ENCODE assay signal across 8 cellular contexts in genomic region chr2:54634564-54635511, GRCh38.
A peak's percentile ranks its signal among the peaks of the same experiment; 100 is the strongest.
DNase-seq lines count a peak whose midpoint lies in the region; ATAC-seq and TF ChIP-seq lines count a peak whose summit lies in the region.

No MANE protein-coding gene starts in this region.

- peak overlapping the region; percentile 45 for H3K4me3 Mint-ChIP-seq in stimulated activated memory B cell treated with anti-CD40 and anti-IgM and Interleukin-4, amounts not matched to agents 10 μg/mL and 1 μg/mL and 100 μg/mL, for 72 hours

- peak overlapping the region in 9 of 11 experiments; percentile 25 to 77 (median 61); a peak in 17 of 22 replicates for H3K9ac ChIP-seq in BLaER1 treated with 17β-estradiol and CSF1 and Interleukin-3, amounts not matched to agents 10 nM and 100 nM

- H3K27ac ChIP-seq in BLaER1 treated with 17β-estradiol and CSF1 and Interleukin-3, amounts not matched to agents 10 nM and 100 nM, result peak overlapping the region in 9 of 11 experiments; percentile 52 to 84 (median 76); a peak in 18 of 22 replicates
- H3K27ac ChIP-seq in left ventricle myocardium inferior (replicated peaks), result peak overlapping the region; percentile 90

- H3K27ac Mint-ChIP-seq in activated naive CD4-positive, alpha-beta T cell treated with anti-CD3 and anti-CD28 coated beads, Interleukin-2, amount 50 U/mL, for 72 hours, result peak overlapping the region; percentile 81 to 87
- H3K27ac Mint-ChIP-seq in stimulated activated memory B cell treated with anti-CD40 and anti-IgM and Interleukin-4, amounts not matched to agents 10 μg/mL and 1 μg/mL and 100 μg/mL, for 72 hours, result peak overlapping the region; percentile 83

- peaks cover 13 to 52% of the 10 kb centered on the region in 2 donors for H3K36me3 Mint-ChIP-seq in activated naive CD4-positive, alpha-beta T cell treated with anti-CD3 and anti-CD28 coated beads, Interleukin-2, amount 50 U/mL, for 72 hours
- peaks cover 51% of the 10 kb centered on the region for H3K36me3 Mint-ChIP-seq in stimulated activated memory B cell treated with anti-CD40 and anti-IgM and Interleukin-4, amounts not matched to agents 10 μg/mL and 1 μg/mL and 100 μg/mL, for 72 hours

- DNase-seq in activated naive CD4-positive, alpha-beta T cell treated with anti-CD3 and anti-CD28 coated beads, Interleukin-2, amount 50 U/mL, for 72 hours (ENCODE audit: low spot score in 2 of 2), result peak in 1 of 2 donors; percentile 19
- DNase-seq in left ventricle myocardium inferior (peak; percentile 66), UCSD-AML1 (lab: John Stamatoyannopoulos, UW; ENCODE audit: unreplicated experiment) (no peak), NCI-H128 (lab: John Stamatoyannopoulos, UW; ENCODE audit: unreplicated experiment) (no peak)

- H3K27me3 Mint-ChIP-seq in stimulated activated memory B cell treated with anti-CD40 and anti-IgM and Interleukin-4, amounts not matched to agents 10 μg/mL and 1 μg/mL and 100 μg/mL, for 72 hours, result no peaks in the 10 kb centered on the region

- ATAC-seq in GM19324 (IDR thresholded peaks at IDR 0.05; ENCODE audit: low FRiP score, unreplicated experiment) (peak; percentile 76), HG03342 (IDR thresholded peaks at IDR 0.05; ENCODE audit: unreplicated experiment) (peak; percentile 78)
- ATAC-seq in activated naive CD4-positive, alpha-beta T cell treated with anti-CD3 and anti-CD28 coated beads, Interleukin-2, amount 50 U/mL, for 72 hours, result peak; percentile 68 to 77
- ATAC-seq in stimulated activated memory B cell treated with anti-CD40 and anti-IgM and Interleukin-4, amounts not matched to agents 10 μg/mL and 1 μg/mL and 100 μg/mL, for 72 hours, result peak; percentile 88

- TF ChIP-seq CTCF in left ventricle myocardium inferior (IDR thresholded peaks at IDR 0.05; ENCODE audit: borderline replicate concordance), result no peak

- peaks cover 24 to 100% (median 92%) of the 10 kb centered on the region in 11 experiments for H3K36me3 ChIP-seq in BLaER1 treated with 17β-estradiol and CSF1 and Interleukin-3, amounts not matched to agents 10 nM and 100 nM
- H3K36me3 ChIP-seq in left ventricle myocardium inferior, result peaks cover 75% of the 10 kb centered on the region

- H3K27me3 ChIP-seq in BLaER1 treated with 17β-estradiol and CSF1 and Interleukin-3, amounts not matched to agents 10 nM and 100 nM, result no peaks in the 10 kb centered on the region
- H3K27me3 ChIP-seq in left ventricle myocardium inferior (ENCODE audit: low read depth), result no peaks in the 10 kb centered on the region

- H3K4me2 ChIP-seq in BLaER1 treated with 17β-estradiol and CSF1 and Interleukin-3, amounts not matched to agents 10 nM and 100 nM, result peak overlapping the region; percentile 72 to 93 (median 78)

- H3K9me3 Mint-ChIP-seq in activated naive CD4-positive, alpha-beta T cell treated with anti-CD3 and anti-CD28 coated beads, Interleukin-2, amount 50 U/mL, for 72 hours, result no peaks in the 10 kb centered on the region
- no peaks in the 10 kb centered on the region for H3K9me3 Mint-ChIP-seq in stimulated activated memory B cell treated with anti-CD40 and anti-IgM and Interleukin-4, amounts not matched to agents 10 μg/mL and 1 μg/mL and 100 μg/mL, for 72 hours

- H3K4me1 ChIP-seq in BLaER1 treated with 17β-estradiol and CSF1 and Interleukin-3, amounts not matched to agents 10 nM and 100 nM, result peaks cover 90 to 100% (median 98%) of the 10 kb centered on the region in 10 experiments
- peaks cover 100% of the 10 kb centered on the region for H3K4me1 ChIP-seq in left ventricle myocardium inferior

- peak overlapping the region in 7 of 10 experiments; percentile 10 to 52 (median 33); a peak in 10 of 20 replicates for H3K4me3 ChIP-seq in BLaER1 treated with 17β-estradiol and CSF1 and Interleukin-3, amounts not matched to agents 10 nM and 100 nM
- H3K4me3 ChIP-seq in left ventricle myocardium inferior, result peak overlapping the region; percentile 42

- no peaks in the 10 kb centered on the region for H3K9me3 ChIP-seq in BLaER1 treated with 17β-estradiol and CSF1 and Interleukin-3, amounts not matched to agents 10 nM and 100 nM (replicated peaks in 1 of 11)
- H3K9me3 ChIP-seq in left ventricle myocardium inferior (replicated peaks), result no peaks in the 10 kb centered on the region

- H4K20me1 ChIP-seq in BLaER1 treated with 17β-estradiol and CSF1 and Interleukin-3, amounts not matched to agents 10 nM and 100 nM, result peaks cover 0 to 82% (median 46%) of the 10 kb centered on the region in 11 experiments; a peak in 15 of 22 replicates

- intact Hi-C loops in left ventricle myocardium inferior (cut with micrococcal nuclease), result loop anchor here (10.0 kb wide), 1 partner anchor 110 kb away; no protein-coding TSS in a partner anchor

- H3K4me1 Mint-ChIP-seq in stimulated activated memory B cell treated with anti-CD40 and anti-IgM and Interleukin-4, amounts not matched to agents 10 μg/mL and 1 μg/mL and 100 μg/mL, for 72 hours, result peaks cover 59% of the 10 kb centered on the region
